In genomic region chr19:18851673-18852325, GRCh38 we compare ENCODE assay signal across 23 cellular contexts. TPM values are rescaled to one million over a fixed set of nuclear protein-coding genes. Genes with fewer than 3 reads are reported as not detected.
"Had no signal": no experiment of that assay in that cellular context is flagged by ENCODE, and none has a peak within 500 bp of the region (broad histone marks: within the 10 kb centered on the region; RNA-seq: fewer than 3 reads in every experiment).

No MANE protein-coding gene starts in this region.

- H3K4me3 Mint-ChIP-seq: activated CD8-positive, alpha-beta T cell treated with anti-CD3 and anti-CD28 coated beads, Interleukin-2, amount 10 ng/mL, durations not matched to agents 7 days and 5 days; endodermal cell; memory B cell had no signal

- ATAC-seq: activated CD8-positive, alpha-beta T cell treated with anti-CD3 and anti-CD28 coated beads, Interleukin-2, amount 10 ng/mL, durations not matched to agents 7 days and 5 days; activated naive CD4-positive, alpha-beta T cell treated with anti-CD3 and anti-CD28 coated beads, Interleukin-2, amount 50 U/mL, for 72 hours; gastroesophageal sphincter had no signal

- H3K4me2 ChIP-seq: smooth muscle cell had no signal

- H3K27me3 Mint-ChIP-seq: memory B cell had no signal

- H3K9me3 Mint-ChIP-seq: activated naive CD4-positive, alpha-beta T cell treated with anti-CD3 and anti-CD28 coated beads, Interleukin-2, amount 50 U/mL, for 72 hours; endodermal cell; memory B cell; nephron progenitor cell had no signal

- H3K27me3 ChIP-seq: adrenal gland, gastroesophageal sphincter, sigmoid colon had no signal

- H3K4me3 ChIP-seq: adrenal gland, coronary artery, gastroesophageal sphincter, sigmoid colon, smooth muscle cell, thoracic aorta had no signal

- H3K9me3 ChIP-seq: adrenal gland, gastroesophageal sphincter, sigmoid colon, thoracic aorta had no signal

- DNase-seq: activated CD4-positive, alpha-beta T cell treated with anti-CD3 and anti-CD28 coated beads for 1 hour; activated CD4-positive, alpha-beta T cell treated with anti-CD3 and anti-CD28 coated beads, Interleukin-2, amount 50 U/mL, for 1 hour; activated CD8-positive, alpha-beta T cell treated with anti-CD3 and anti-CD28 coated beads, Interleukin-2, amount 10 ng/mL, durations not matched to agents 7 days and 5 days; adrenal gland; cerebellar nuclear complex; endodermal cell; head of caudate nucleus; hypothalamus; nephron progenitor cell; nucleus accumbens; sigmoid colon; stimulated activated CD4-positive, alpha-beta T cell treated with anti-CD3 and anti-CD28 coated beads, Interleukin-2, amount 100 ng/mL, for 48 hours; stimulated activated CD8-positive, alpha-beta memory T cell treated with anti-CD3 and anti-CD28 coated beads, Interleukin-4, amount 100 ng/mL, for 48 hours; stimulated activated naive CD4-positive, alpha-beta T cell had no signal

- H3K27ac Mint-ChIP-seq: activated CD8-positive, alpha-beta T cell treated with anti-CD3 and anti-CD28 coated beads, Interleukin-2, amount 10 ng/mL, durations not matched to agents 7 days and 5 days; endodermal cell; memory B cell had no signal

RNA-seq across cellular contexts. Expression of gene CERS1, which starts 44.2 kb away (rescaled TPM):
- total RNA-seq: activated CD8-positive, alpha-beta T cell treated with anti-CD3 and anti-CD28 coated beads, Interleukin-2, amount 10 ng/mL, durations not matched to agents 7 days and 5 days; mononuclear cell; T-helper 2 cell treated with Interferon-gamma antibody and Interleukin-4, amounts not matched to agents 100 ng/mL and 5 ng/mL, for 36 hours had no signal
- polyA plus RNA-seq: liver had no signal
